Comparison of ENCODE assay signal across 24 cellular contexts in genomic region chr19:17602217-17602616, GRCh38.
"Had no signal": no experiment of that assay in that cellular context is flagged by ENCODE, and none has a peak within 500 bp of the region (broad histone marks: within the 10 kb centered on the region; RNA-seq: fewer than 3 reads in every experiment).

No MANE protein-coding gene starts in this region.

- H3K27ac ChIP-seq: coronary artery, foreskin keratinocyte, hepatocyte, pancreas, suprapubic skin, thyroid gland had no signal

- H3K4me1 ChIP-seq: foreskin keratinocyte had no signal

- DNase-seq: effector CD4-positive, alpha-beta T cell; endodermal cell; erythroblast; foreskin keratinocyte; head of caudate nucleus; kidney glomerular epithelial cell; naive thymus-derived CD8-positive, alpha-beta T cell; nucleus accumbens; pancreas; right cardiac atrium; stimulated activated CD4-positive, alpha-beta T cell treated with anti-CD3 and anti-CD28 coated beads, Interleukin-4, amount 100 ng/mL, for 1 hour; stimulated activated CD8-positive, alpha-beta memory T cell treated with anti-CD3 and anti-CD28 coated beads, Interleukin-4, amount 100 ng/mL, for 48 hours; stimulated activated naive CD8-positive, alpha-beta T cell treated with anti-CD3 and anti-CD28 coated beads, Interleukin-15, Interleukin-2, amounts not matched to agents 100 U/mL and 50 U/mL, for 24 hours; thyroid gland had no signal

- H3K4me2 ChIP-seq: hepatocyte, smooth muscle cell had no signal

- H3K27me3 ChIP-seq: pancreas, thyroid gland had no signal

- H3K4me3 ChIP-seq: coronary artery, hepatocyte, pancreas, smooth muscle cell, suprapubic skin, thyroid gland had no signal

- ATAC-seq: foreskin keratinocyte; naive thymus-derived CD8-positive, alpha-beta T cell; pancreas; right cardiac atrium; stimulated activated effector memory CD8-positive, alpha-beta T cell treated with anti-CD3 and anti-CD28 coated beads, Interleukin-12 subunit alpha, Interleukin-12 subunit beta, amount 100 ng/mL, for 72 hours; stimulated activated naive CD8-positive, alpha-beta T cell treated with anti-CD3 and anti-CD28 coated beads, Interleukin-15, Interleukin-2, amounts not matched to agents 100 U/mL and 50 U/mL, for 24 hours had no signal

- H3K36me3 Mint-ChIP-seq: type B pancreatic cell had no signal

- H3K9me3 ChIP-seq: pancreas, suprapubic skin, thyroid gland had no signal

- FAIRE-seq: endothelial cell of umbilical vein, pancreas, urothelium cell line had no signal

- H3K9me3 Mint-ChIP-seq: endodermal cell; naive thymus-derived CD8-positive, alpha-beta T cell; stimulated activated effector memory CD8-positive, alpha-beta T cell treated with anti-CD3 and anti-CD28 coated beads, Interleukin-12 subunit alpha, Interleukin-12 subunit beta, amount 100 ng/mL, for 72 hours; type B pancreatic cell had no signal

- H3K79me2 ChIP-seq: hepatocyte had no signal

- H2AFZ ChIP-seq: hepatocyte had no signal

- H3K27ac Mint-ChIP-seq: endodermal cell; naive thymus-derived CD8-positive, alpha-beta T cell; progenitor cell of endocrine pancreas; stimulated activated effector memory CD8-positive, alpha-beta T cell treated with anti-CD3 and anti-CD28 coated beads, Interleukin-12 subunit alpha, Interleukin-12 subunit beta, amount 100 ng/mL, for 72 hours; type B pancreatic cell had no signal

- H3K4me3 Mint-ChIP-seq: endodermal cell; naive thymus-derived CD8-positive, alpha-beta T cell; neural crest cell; stimulated activated effector memory CD8-positive, alpha-beta T cell treated with anti-CD3 and anti-CD28 coated beads, Interleukin-12 subunit alpha, Interleukin-12 subunit beta, amount 100 ng/mL, for 72 hours; type B pancreatic cell had no signal

- H3K36me3 ChIP-seq: pancreas, suprapubic skin, thyroid gland had no signal
